Comparison of ENCODE assay signal across 30 cellular contexts in genomic region chr12:91040356-91040755, GRCh38. TPM values are rescaled to one million over a fixed set of nuclear protein-coding genes. Genes with fewer than 3 reads are reported as not detected.
DNase-seq lines count a peak whose midpoint lies in the region; ATAC-seq and TF ChIP-seq lines count a peak whose summit lies in the region.
"Had no signal": no experiment of that assay in that cellular context is flagged by ENCODE, and none has a peak within 500 bp of the region (broad histone marks: within the 10 kb centered on the region; RNA-seq: fewer than 3 reads in every experiment).

No MANE protein-coding gene starts in this region.

- H3K79me2 ChIP-seq in GM23248 (ENCODE audit: insufficient read depth), result no peaks in the 10 kb centered on the region

- H3K9ac ChIP-seq in GM23248, result no peak overlapping the region
- H3K9ac ChIP-seq: KMS-11 had no signal

- no peaks in the 10 kb centered on the region for H3K27me3 ChIP-seq in GM23248 (replicated peaks; ENCODE audit: insufficient read depth)
- H3K27me3 ChIP-seq: sigmoid colon had no signal

- H3K4me2 ChIP-seq in GM23248 (ENCODE audit: unreplicated experiment), result peak overlapping the region; percentile 24
- H3K4me2 ChIP-seq: KMS-11 had no signal

- H4K20me1 ChIP-seq in GM23248 (ENCODE audit: insufficient read depth), result no peaks in the 10 kb centered on the region

- no peak for ATAC-seq in HG03342 (IDR thresholded peaks at IDR 0.05; ENCODE audit: unreplicated experiment)
- ATAC-seq: activated CD4-positive, alpha-beta T cell treated with anti-CD3 and anti-CD28 coated beads for 36 hours; left colon; naive thymus-derived CD8-positive, alpha-beta T cell; PC-3; T-helper 17 cell had no signal

- H3K27ac ChIP-seq in GM23248, result no peak overlapping the region
- H3K27ac ChIP-seq: KMS-11 had no signal

- peaks cover 10% of the 10 kb centered on the region for H3K4me1 ChIP-seq in GM23248 (ENCODE audit: insufficient read depth)

- in situ Hi-C loops in GM23248 (cut with MboI), result no loop called here

- H3F3A ChIP-seq in GM23248 (ENCODE audit: insufficient read depth), result peaks cover 10% of the 10 kb centered on the region; the same call in 1 of the 2 replicates

- DNase-seq in AG08395 (ENCODE audit: low spot score), result peak; percentile 26
- peak; percentile 76 for DNase-seq in GM23248
- DNase-seq in astrocyte of the hippocampus (ENCODE audit: low read depth, low spot score), result peak; percentile 16
- DNase-seq in fibroblast of villous mesenchyme (ENCODE audit: low read depth), result peak; percentile 51
- DNase-seq in NK-92 (lab: John Stamatoyannopoulos, UW; ENCODE audit: unreplicated experiment), result no peak
- DNase-seq in DMS79 treated with DMSO at 0.1 percent for 48 hours (lab: John Stamatoyannopoulos, UW), result no peak
- no peak for DNase-seq in SKM-1 (lab: John Stamatoyannopoulos, UW; ENCODE audit: unreplicated experiment)
- DNase-seq: ACHN; activated CD4-positive, alpha-beta T cell treated with anti-CD3 and anti-CD28 coated beads for 36 hours; activated naive CD4-positive, alpha-beta T cell treated with anti-CD3 and anti-CD28 coated beads for 36 hours; activated T-cell treated with anti-CD3 and anti-CD28 coated beads, Interleukin-2, amount 50 U/mL, for 48 hours; cerebellar nuclear complex; effector CD4-positive, alpha-beta T cell; glutamatergic neuron; H9; left colon; naive thymus-derived CD8-positive, alpha-beta T cell; NCI-H1694; NCI-H774; PC-3; T-helper 17 cell had no signal

- WGBS in GM23248 (ENCODE audit: low coverage in 1 of 2, low lambda C conversion rate in 2 of 2, missing lambda C conversion rate in 2 of 2), 2 experiments, result 13 to 17% methylated on average over 1 of the region's 1 CpG

- no peak overlapping the region for H2AFZ ChIP-seq in GM23248

- H3K36me3 ChIP-seq in GM23248 (ENCODE audit: low read depth), result no peaks in the 10 kb centered on the region
- H3K36me3 ChIP-seq: sigmoid colon had no signal

- no peak overlapping the region for H3K4me3 ChIP-seq in GM23248
- no peak overlapping the region for H3K4me3 ChIP-seq in fibroblast of villous mesenchyme (ENCODE audit: low read depth, low read length)
- H3K4me3 ChIP-seq: sigmoid colon had no signal

- no peak for TF ChIP-seq CTCF in fibroblast of villous mesenchyme (IDR thresholded peaks at IDR 0.05; ENCODE audit: insufficient read depth, low read depth, low read length)

- H3K9me3 ChIP-seq in GM23248 (ENCODE audit: low read depth), result no peaks in the 10 kb centered on the region
- H3K9me3 ChIP-seq: sigmoid colon had no signal

- H3K9me2 ChIP-seq in GM23248 (ENCODE audit: insufficient read depth), result no peaks in the 10 kb centered on the region

RNA-seq across cellular contexts. Expression of gene KERA, which starts 17.5 kb away (rescaled TPM):
- total RNA-seq in GM23248 (2014; rRNA removed; shearing (Covaris generic)), result not detected in 2 replicates
- not detected in 2 replicates for polyA plus RNA-seq in GM23248 (2016; fragmentation: Nextera tagmentation; extraction: Ambion mirVana)
- total RNA-seq in fibroblast of villous mesenchyme, result not detected in 2 replicates
- total RNA-seq: activated CD4-positive, alpha-beta T cell treated with anti-CD3 and anti-CD28 coated beads for 36 hours; activated naive CD4-positive, alpha-beta T cell treated with anti-CD3 and anti-CD28 coated beads for 36 hours; H9; HT1080; left colon; mesenteric fat pad; naive thymus-derived CD8-positive, alpha-beta T cell; osteocyte; PC-3; sigmoid colon; T-helper 17 cell; ureter had no signal
- polyA plus RNA-seq: CD14-positive monocyte; esophagus; naive thymus-derived CD8-positive, alpha-beta T cell; sigmoid colon had no signal

RNA-seq across cellular contexts. Expression of gene EPYC, which starts 35.6 kb away (rescaled TPM):
- not detected in 2 replicates for total RNA-seq in GM23248 (2014; rRNA removed; shearing (Covaris generic))
- not detected in 2 replicates for polyA plus RNA-seq in GM23248 (2016; fragmentation: Nextera tagmentation; extraction: Ambion mirVana)
- total RNA-seq in fibroblast of villous mesenchyme, result not detected in 2 replicates
- total RNA-seq: activated CD4-positive, alpha-beta T cell treated with anti-CD3 and anti-CD28 coated beads for 36 hours; activated naive CD4-positive, alpha-beta T cell treated with anti-CD3 and anti-CD28 coated beads for 36 hours; H9; HT1080; left colon; mesenteric fat pad; naive thymus-derived CD8-positive, alpha-beta T cell; osteocyte; PC-3; sigmoid colon; T-helper 17 cell; ureter had no signal
- polyA plus RNA-seq: CD14-positive monocyte; esophagus; naive thymus-derived CD8-positive, alpha-beta T cell had no signal

Comparison
In these comparisons a context has a peak if more than half of its experiments do, and no peak if none do; other contexts are left out.
1. DNase-seq: peak in AG08395 (single experiment), GM23248 (single experiment), astrocyte of the hippocampus (single experiment) and fibroblast of villous mesenchyme (single experiment); none in NK-92 (single experiment), DMS79 treated with DMSO at 0.1 percent for 48 hours (single experiment) and SKM-1 (single experiment).